In genomic region chr10:122441961-122442360, GRCh38 we compare ENCODE assay signal across 15 cellular contexts. TPM values are rescaled to one million over a fixed set of nuclear protein-coding genes. Genes with fewer than 3 reads are reported as not detected.
A peak's percentile ranks its signal among the peaks of the same experiment; 100 is the strongest.
DNase-seq lines count a peak whose midpoint lies in the region; ATAC-seq lines count a peak whose summit lies in the region.
"Had no signal": no experiment of that assay in that cellular context is flagged by ENCODE, and none has a peak within 500 bp of the region (broad histone marks: within the 10 kb centered on the region; RNA-seq: fewer than 3 reads in every experiment).

No MANE protein-coding gene starts in this region.

- DNase-seq in ELR (ENCODE audit: low read depth), result peak; percentile 81
- peak; percentile 22 for DNase-seq in RKO (ENCODE audit: low spot score)
- DNase-seq in non-pigmented ciliary epithelial cell (ENCODE audit: low read depth), result peak; percentile 34
- no peak for DNase-seq in NCI-H1105 treated with DMSO at 0.1 percent for 48 hours (lab: John Stamatoyannopoulos, UW)
- no peak for DNase-seq in activated CD4-positive, alpha-beta T cell treated with anti-CD3 and anti-CD28 coated beads for 48 hours
- DNase-seq in NCI-H2227 treated with DMSO at 0.1 percent for 48 hours (lab: John Stamatoyannopoulos, UW), result no peak
- DNase-seq: activated T-cell treated with anti-CD3 and anti-CD28 coated beads, Interleukin-2, amount 50 U/mL, for 48 hours; esophagus squamous epithelium; H7; pancreas; stimulated activated CD4-positive, alpha-beta T cell treated with anti-CD3 and anti-CD28 coated beads, Interleukin-1b, Interleukin-23, amount 100 ng/mL, for 48 hours; stimulated activated naive B cell treated with anti-CD40 and anti-IgM and Interleukin-4, amounts not matched to agents 10 μg/mL and 1 μg/mL and 100 μg/mL, for 72 hours had no signal

- peak; percentile 69 for ATAC-seq in esophagus mucosa
- no peak for ATAC-seq in HG03442 (IDR thresholded peaks at IDR 0.05; ENCODE audit: unreplicated experiment)
- ATAC-seq: pancreas; stimulated activated naive B cell treated with anti-CD40 and anti-IgM and Interleukin-4, amounts not matched to agents 10 μg/mL and 1 μg/mL and 100 μg/mL, for 72 hours had no signal

RNA-seq across cellular contexts. Expression of gene ARMS2, which starts 12.5 kb away (rescaled TPM):
- total RNA-seq in esophagus mucosa, result not detected
- total RNA-seq: ascending aorta, esophagus squamous epithelium, H7, pancreas had no signal

RNA-seq across cellular contexts. Expression of gene HTRA1, which starts 19.4 kb away (rescaled TPM):
- total RNA-seq in esophagus mucosa, result 15.3 TPM

Comparison
In these comparisons a context has a peak if more than half of its experiments do, and no peak if none do; other contexts are left out.
1. DNase-seq: peak in ELR (single experiment), RKO (single experiment) and non-pigmented ciliary epithelial cell (single experiment); none in NCI-H1105 treated with DMSO at 0.1 percent for 48 hours (single experiment), activated CD4-positive, alpha-beta T cell treated with anti-CD3 and anti-CD28 coated beads for 48 hours (single experiment) and NCI-H2227 treated with DMSO at 0.1 percent for 48 hours (single experiment).